In the genomic region with DNA sequence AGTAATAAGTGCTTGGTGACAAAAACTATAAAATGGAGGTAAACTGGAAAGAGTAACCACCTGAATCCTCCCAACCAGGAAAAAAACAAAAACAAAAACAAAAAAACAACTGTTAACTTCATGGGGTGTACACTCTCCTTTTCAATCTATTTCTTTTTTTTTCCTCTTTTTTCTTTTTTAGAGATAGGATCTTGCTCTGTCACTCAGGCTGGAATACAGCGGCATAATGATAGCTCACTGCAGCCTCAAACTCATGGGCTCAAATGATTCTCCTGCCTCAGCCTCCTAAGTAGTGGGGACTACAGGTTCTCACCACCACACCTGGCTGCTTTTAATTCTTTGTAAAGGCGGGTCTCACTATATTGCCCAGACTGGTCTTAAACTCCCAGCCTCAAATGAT, we compare ENCODE assay signal across 1 cellular context.
TF ChIP-seq lines count a peak whose summit lies in the region.

No MANE protein-coding gene starts in this region.

TF ChIP-seq in IMR-90, 13 proteins besides CTCF, POLR2A, EP300 and RAD21:
- TF ChIP-seq ELK1 (IDR thresholded peaks at IDR 0.05; ENCODE audit: borderline replicate concordance, low read depth, low read length), result no peak
- no peak for TF ChIP-seq RCOR1 (IDR thresholded peaks at IDR 0.05; ENCODE audit: insufficient replicate concordance, low read length)
- no peak for TF ChIP-seq MAZ (IDR thresholded peaks at IDR 0.05; ENCODE audit: borderline replicate concordance, low read depth, low read length)
- no peak for TF ChIP-seq FOS (IDR thresholded peaks at IDR 0.05; ENCODE audit: low read depth, low read length)
- TF ChIP-seq CEBPB (IDR thresholded peaks at IDR 0.05; ENCODE audit: low read depth, low read length), result no peak
- no peak for TF ChIP-seq RFX5 (IDR thresholded peaks at IDR 0.05; ENCODE audit: low read depth, low read length)
TF ChIP-seq in IMR-90: peak in this region for 0.
